In genomic region chr6:21053612-21054011, GRCh38 we compare ENCODE assay signal across 1 cellular context.
TF ChIP-seq lines count a peak whose summit lies in the region.

No MANE protein-coding gene starts in this region.

TF ChIP-seq in K562, 482 proteins besides CTCF, POLR2A, EP300 and RAD21 (continued from another document):
- no peak for TF ChIP-seq ZBTB49 (CRISPR knock-in tag; IDR thresholded peaks at IDR 0.05; ENCODE audit: borderline replicate concordance)
- TF ChIP-seq CREM (IDR thresholded peaks at IDR 0.05; ENCODE audit: low read depth): no peak
- TF ChIP-seq THRA (IDR thresholded peaks at IDR 0.05): no peak
- no peak for TF ChIP-seq TGIF2 (CRISPR knock-in tag; IDR thresholded peaks at IDR 0.05)
- TF ChIP-seq ESRRA (IDR thresholded peaks at IDR 0.05; ENCODE audit: borderline replicate concordance, low read depth): no peak
- no peak for TF ChIP-seq BDP1 (IDR thresholded peaks at IDR 0.05; ENCODE audit: insufficient read depth, insufficient read length)
- no peak for TF ChIP-seq SMAD3 (CRISPR knock-in tag; conservative IDR thresholded peaks at IDR 0.05)
- TF ChIP-seq GABPB2 (CRISPR knock-in tag; conservative IDR thresholded peaks at IDR 0.05): no peak
- TF ChIP-seq ATF7 (IDR thresholded peaks at IDR 0.05): no peak
- peak; percentile 63 for TF ChIP-seq FOSL1 (tag; conservative IDR thresholded peaks at IDR 0.05)
- no peak for TF ChIP-seq ELF2 (CRISPR knock-in tag; IDR thresholded peaks at IDR 0.05)
- TF ChIP-seq POU5F1 (IDR thresholded peaks at IDR 0.05; ENCODE audit: borderline replicate concordance, low read depth, low read length, partially characterized antibody): no peak
- TF ChIP-seq ZNF512 (tag; IDR thresholded peaks at IDR 0.05): no peak
- no peak for TF ChIP-seq NCOA1 (IDR thresholded peaks at IDR 0.05; ENCODE audit: low read depth)
- TF ChIP-seq THRAP3 (IDR thresholded peaks at IDR 0.05; ENCODE audit: borderline replicate concordance): no peak
